In genomic region chr1:109896681-109897080, GRCh38 we compare ENCODE assay signal across 23 cellular contexts. TPM values are rescaled to one million over a fixed set of nuclear protein-coding genes. Genes with fewer than 3 reads are reported as not detected.
DNase-seq lines count a peak whose midpoint lies in the region; ATAC-seq and TF ChIP-seq lines count a peak whose summit lies in the region.
"Had no signal": no experiment of that assay in that cellular context is flagged by ENCODE, and none has a peak within 500 bp of the region (broad histone marks: within the 10 kb centered on the region; RNA-seq: fewer than 3 reads in every experiment).

No MANE protein-coding gene starts in this region.

- peak overlapping the region; percentile 41 for H3K27ac Mint-ChIP-seq in T-helper 17 cell
- H3K27ac Mint-ChIP-seq: activated CD4-positive, alpha-beta T cell treated with anti-CD3 and anti-CD28 coated beads, Interleukin-2, amount 10 ng/mL, durations not matched to agents 7 days and 5 days; activated T-cell treated with anti-CD3 and anti-CD28 coated beads, Interleukin-2, amount 50 U/mL, for 24 hours; B cell had no signal

- no peaks in the 10 kb centered on the region for H3K36me3 ChIP-seq in left ventricle myocardium inferior
- no peaks in the 10 kb centered on the region for H3K36me3 ChIP-seq in upper lobe of left lung
- H3K36me3 ChIP-seq: tibial artery, WERI-Rb-1 had no signal

- H3K27ac ChIP-seq in left ventricle myocardium inferior (replicated peaks): peak overlapping the region; percentile 83
- peak overlapping the region; percentile 67 to 81 (median 72) for H3K27ac ChIP-seq in upper lobe of left lung
- H3K27ac ChIP-seq: tibial artery, WERI-Rb-1 had no signal

- TF ChIP-seq POLR2A in upper lobe of left lung (IDR thresholded peaks at IDR 0.05): no peak

- H3K27me3 ChIP-seq in left ventricle myocardium inferior (ENCODE audit: low read depth) (no peaks in the 10 kb centered on the region), upper lobe of left lung (no peaks in the 10 kb centered on the region)
- H3K27me3 ChIP-seq: tibial artery had no signal

- no peaks in the 10 kb centered on the region for H3K27me3 Mint-ChIP-seq in T-helper 17 cell
- H3K27me3 Mint-ChIP-seq: activated CD4-positive, alpha-beta T cell treated with anti-CD3 and anti-CD28 coated beads, Interleukin-2, amount 10 ng/mL, durations not matched to agents 7 days and 5 days; activated T-cell treated with anti-CD3 and anti-CD28 coated beads, Interleukin-2, amount 50 U/mL, for 24 hours had no signal

- ATAC-seq in left ventricle myocardium superior (no peak), T-helper 17 cell (no peak), upper lobe of left lung (ENCODE audit: low FRiP score in 2 of 2) (no peak), GM21717 (IDR thresholded peaks at IDR 0.05; ENCODE audit: unreplicated experiment) (no peak)

- H3K36me3 Mint-ChIP-seq in T-helper 17 cell (ENCODE audit: low read depth): no peaks in the 10 kb centered on the region

- no peak overlapping the region for H3K4me3 Mint-ChIP-seq in T-helper 17 cell
- H3K4me3 Mint-ChIP-seq: activated CD4-positive, alpha-beta T cell treated with anti-CD3 and anti-CD28 coated beads, Interleukin-2, amount 10 ng/mL, durations not matched to agents 7 days and 5 days; activated T-cell treated with anti-CD3 and anti-CD28 coated beads, Interleukin-2, amount 50 U/mL, for 24 hours; B cell had no signal

- intact Hi-C loops in left ventricle myocardium inferior (cut with micrococcal nuclease) (no loop called here), left ventricle myocardium superior (cut with micrococcal nuclease) (no loop called here)

- DNase-seq in left ventricle myocardium inferior (no peak), left ventricle myocardium superior (no peak), T-helper 17 cell (no peak), lung microvascular endothelial cell (ENCODE audit: low read depth in 2 of 2) (peak; percentile 27 to 84), upper lobe of left lung (no peak), HT-29 (ENCODE audit: low spot score) (no peak), hippocampal formation (lab: John Stamatoyannopoulos, UW) (no peak)
- DNase-seq: activated CD4-positive, alpha-beta T cell treated with anti-CD3 and anti-CD28 coated beads, Interleukin-2, amount 10 ng/mL, durations not matched to agents 7 days and 5 days; activated T-cell treated with anti-CD3 and anti-CD28 coated beads, Interleukin-2, amount 50 U/mL, for 24 hours; DMS79; glutamatergic neuron; HCEC 1CT; Karpas-422; kidney; NCI-H1436 treated with DMSO at 0.1 percent for 48 hours; NCI-H82; nucleus accumbens; SK-N-SH; stimulated activated naive CD8-positive, alpha-beta T cell treated with anti-CD3 and anti-CD28 coated beads, Interleukin-15, Interleukin-2, amounts not matched to agents 100 U/mL and 50 U/mL, for 24 hours; tibial artery; WERI-Rb-1 had no signal

- WGBS in upper lobe of left lung, 2 donors: 64 to 69% methylated on average over 8 of the region's 8 CpGs

- H3K4me1 Mint-ChIP-seq in T-helper 17 cell: peaks cover 4% of the 10 kb centered on the region

- TF ChIP-seq EP300 in upper lobe of left lung (IDR thresholded peaks at IDR 0.05): no peak

- H3K4me1 ChIP-seq in left ventricle myocardium inferior (peaks cover 79% of the 10 kb centered on the region), upper lobe of left lung (peaks cover 52 to 61% (median 54%) of the 10 kb centered on the region in 4 donors)

- TF ChIP-seq CTCF in left ventricle myocardium inferior (IDR thresholded peaks at IDR 0.05; ENCODE audit: borderline replicate concordance) (no peak), upper lobe of left lung (IDR thresholded peaks at IDR 0.05) (no peak)

- H3K4me3 ChIP-seq in left ventricle myocardium inferior: no peak overlapping the region
- H3K4me3 ChIP-seq in upper lobe of left lung: no peak overlapping the region
- H3K4me3 ChIP-seq: tibial artery had no signal

- H3K9me3 ChIP-seq in left ventricle myocardium inferior (replicated peaks): no peaks in the 10 kb centered on the region
- no peaks in the 10 kb centered on the region for H3K9me3 ChIP-seq in T-helper 17 cell (ENCODE audit: control insufficient read depth, low read length, poor library complexity, severe bottlenecking)
- H3K9me3 ChIP-seq in upper lobe of left lung: no peaks in the 10 kb centered on the region
- H3K9me3 ChIP-seq: SK-N-SH, tibial artery had no signal

RNA-seq across cellular contexts. Expression of gene CSF1, which starts 14.0 kb away (rescaled TPM):
- total RNA-seq in left ventricle myocardium inferior: 13.9 TPM
- 14.9 TPM for total RNA-seq in left ventricle myocardium superior
- 10 to 100 TPM; 15.4 to 20.3 TPM for total RNA-seq in T-helper 17 cell
- 4.2 and 5.2 TPM in 2 replicates for total RNA-seq in lung microvascular endothelial cell
- 100 to 1,000 TPM in 1 of 6 donors, 10 to 100 TPM in 5; 19.4 to 106 (median 36.5) TPM for total RNA-seq in upper lobe of left lung
- total RNA-seq in HT-29 (2014; rRNA removed; shearing (Covaris generic)): 0.68 and 5.4 TPM in 2 replicates

Comparison
In these comparisons a context has a peak if more than half of its experiments do, and no peak if none do; other contexts are left out.
1. DNase-seq: peak in lung microvascular endothelial cell (2 of 2); none in left ventricle myocardium inferior (single experiment), left ventricle myocardium superior (single experiment), T-helper 17 cell (0 of 3), upper lobe of left lung (0 of 2), HT-29 (single experiment) and hippocampal formation (0 of 2).